ENCODE assay signal across 1 cellular context in genomic region chr6:169568314-169569087, GRCh38.
TF ChIP-seq lines count a peak whose summit lies in the region.

No MANE protein-coding gene starts in this region.

TF ChIP-seq in IMR-90, 13 proteins besides CTCF, POLR2A, EP300 and RAD21 (continued from another document):
- no peak for TF ChIP-seq ELK1 (IDR thresholded peaks at IDR 0.05; ENCODE audit: borderline replicate concordance, low read depth, low read length)
